ENCODE assay signal across 1 cellular context in the genomic region with DNA sequence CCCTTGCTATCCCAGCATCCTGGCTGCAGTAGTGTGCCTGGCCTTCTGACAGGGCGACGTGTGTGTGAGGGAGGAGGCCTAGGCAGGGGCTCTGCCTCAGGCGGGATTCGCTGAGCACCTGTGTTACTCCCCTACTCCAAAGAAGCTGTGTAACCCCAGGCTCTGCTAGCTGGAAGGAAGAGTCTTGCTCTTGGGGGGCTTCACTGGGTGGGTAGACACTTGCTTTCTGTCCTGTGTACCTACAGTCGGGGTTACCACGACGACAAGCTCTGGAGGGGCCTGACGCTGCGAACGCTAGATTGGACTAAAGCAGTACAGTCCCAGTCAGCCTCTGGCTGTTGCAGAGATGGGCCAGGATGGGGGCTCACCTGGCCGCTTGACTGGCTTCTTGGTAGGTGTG.
TF ChIP-seq lines count a peak whose summit lies in the region.

No MANE protein-coding gene starts in this region.

TF ChIP-seq in HCT116, 20 proteins besides CTCF, POLR2A, EP300 and RAD21:
- TF ChIP-seq CBX3 (IDR thresholded peaks at IDR 0.05; ENCODE audit: low read depth), result no peak
- TF ChIP-seq, protein P1, sequence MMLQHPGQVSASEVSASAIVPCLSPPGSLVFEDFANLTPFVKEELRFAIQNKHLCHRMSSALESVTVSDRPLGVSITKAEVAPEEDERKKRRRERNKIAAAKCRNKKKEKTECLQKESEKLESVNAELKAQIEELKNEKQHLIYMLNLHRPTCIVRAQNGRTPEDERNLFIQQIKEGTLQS (IDR thresholded peaks at IDR 0.05), result no peak
- no peak for TF ChIP-seq POLR2AphosphoS5 (IDR thresholded peaks at IDR 0.05; ENCODE audit: low read depth, low read length)
- TF ChIP-seq EZH2 (IDR thresholded peaks at IDR 0.05), result no peak
- TF ChIP-seq, protein P2, sequence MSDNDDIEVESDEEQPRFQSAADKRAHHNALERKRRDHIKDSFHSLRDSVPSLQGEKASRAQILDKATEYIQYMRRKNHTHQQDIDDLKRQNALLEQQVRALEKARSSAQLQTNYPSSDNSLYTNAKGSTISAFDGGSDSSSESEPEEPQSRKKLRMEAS (IDR thresholded peaks at IDR 0.05), result no peak
- TF ChIP-seq ZNF274 (IDR thresholded peaks at IDR 0.05; ENCODE audit: low read depth, low read length), result no peak
